ENCODE assay signal across 8 cellular contexts in genomic region chr1:778451-779278, GRCh38.
DNase-seq lines count a peak whose midpoint lies in the region; ATAC-seq, FAIRE-seq and TF ChIP-seq lines count a peak whose summit lies in the region.
"Not testable (repeated sequence)": the region's sequence is repeated elsewhere in the genome, so short reads cannot be mapped to it uniquely, and the experiment has no call there.

No MANE protein-coding gene starts in this region.

- H3K36me3 ChIP-seq in BLaER1 treated with 17β-estradiol and CSF1 and Interleukin-3, amounts not matched to agents 10 nM and 100 nM; mucosa of rectum (ENCODE audit: control insufficient read depth in 2 of 2, insufficient read depth in 2 of 2, low read length in 2 of 2): not testable (repeated sequence)

- peak overlapping the region; percentile 65 to 78 (median 73) for H3K4me3 ChIP-seq in BLaER1 treated with 17β-estradiol and CSF1 and Interleukin-3, amounts not matched to agents 10 nM and 100 nM
- peak overlapping the region; percentile 76 to 81 for H3K4me3 ChIP-seq in mucosa of rectum (ENCODE audit: low read length in 2 of 2)

- peak; percentile 0 for DNase-seq in GM19239 (ENCODE audit: insufficient read length, low spot score)
- DNase-seq in activated naive CD4-positive, alpha-beta T cell treated with anti-CD3 and anti-CD28 coated beads for 36 hours = peak; percentile 99
- peak; percentile 98 for DNase-seq in fibroblast of peridontal ligament (ENCODE audit: extremely low read depth)
- DNase-seq in stimulated activated CD4-positive, alpha-beta T cell treated with anti-CD3 and anti-CD28 coated beads, TNF-alpha, amount 100 ng/mL, for 48 hours (ENCODE audit: low read depth in 3 of 3) = peak; percentile 96 to 98 (median 97)

- H3K27ac ChIP-seq in BLaER1 treated with 17β-estradiol and CSF1 and Interleukin-3, amounts not matched to agents 10 nM and 100 nM = peak overlapping the region; percentile 58 to 88 (median 83); a peak in 21 of 22 replicates
- H3K27ac ChIP-seq in mucosa of rectum (ENCODE audit: low read depth in 2 of 2, low read length in 2 of 2) = peak overlapping the region; percentile 87 to 88

- ATAC-seq in HG03103 (IDR thresholded peaks at IDR 0.05; ENCODE audit: low read depth, unreplicated experiment) = peak; percentile 100

- not testable (repeated sequence) for H3K27me3 ChIP-seq in BLaER1 treated with 17β-estradiol and CSF1 and Interleukin-3, amounts not matched to agents 10 nM and 100 nM; mucosa of rectum (ENCODE audit: control insufficient read depth in 2 of 2, insufficient read depth in 2 of 2, low read length in 2 of 2)

- CTCF ChIA-PET in activated naive CD4-positive, alpha-beta T cell treated with anti-CD3 and anti-CD28 coated beads for 36 hours (lab: Charles Lee) = not testable (repeated sequence)

- H3K4me1 Mint-ChIP-seq in activated naive CD4-positive, alpha-beta T cell treated with anti-CD3 and anti-CD28 coated beads for 36 hours (ENCODE audit: low read depth) = peaks cover 11% of the 10 kb centered on the region

- H3K9ac ChIP-seq in BLaER1 treated with 17β-estradiol and CSF1 and Interleukin-3, amounts not matched to agents 10 nM and 100 nM = peak overlapping the region; percentile 77 to 84 (median 81)
- H3K9ac ChIP-seq in mucosa of rectum (ENCODE audit: low read depth in 1 of 2, low read length in 2 of 2) = peak overlapping the region; percentile 77 to 80

- H4K20me1 ChIP-seq in BLaER1 treated with 17β-estradiol and CSF1 and Interleukin-3, amounts not matched to agents 10 nM and 100 nM = not testable (repeated sequence)

- peak; percentile 76 for FAIRE-seq in GM19239 (lab: Jason Lieb, UNC)

- peaks cover 11 to 24% (median 18%) of the 10 kb centered on the region in 10 experiments for H3K4me1 ChIP-seq in BLaER1 treated with 17β-estradiol and CSF1 and Interleukin-3, amounts not matched to agents 10 nM and 100 nM
- not testable (repeated sequence) for H3K4me1 ChIP-seq in mucosa of rectum (ENCODE audit: control insufficient read depth in 2 of 2, insufficient read depth in 2 of 2, low read length in 2 of 2)

- peak overlapping the region; percentile 78 to 87 (median 80) for H3K4me2 ChIP-seq in BLaER1 treated with 17β-estradiol and CSF1 and Interleukin-3, amounts not matched to agents 10 nM and 100 nM

- H3K27me3 Mint-ChIP-seq in activated naive CD4-positive, alpha-beta T cell treated with anti-CD3 and anti-CD28 coated beads for 36 hours (ENCODE audit: low read depth) = not testable (repeated sequence)

- peak; percentile 89 for TF ChIP-seq POLR2A in Raji (IDR thresholded peaks at IDR 0.05; ENCODE audit: insufficient read depth, low read depth, low read length)

- intact Hi-C loops in activated naive CD4-positive, alpha-beta T cell treated with anti-CD3 and anti-CD28 coated beads for 36 hours (cut with micrococcal nuclease) = not testable (repeated sequence)

- H3K9me3 ChIP-seq in BLaER1 treated with 17β-estradiol and CSF1 and Interleukin-3, amounts not matched to agents 10 nM and 100 nM (replicated peaks in 1 of 11); mucosa of rectum (ENCODE audit: control insufficient read depth in 2 of 2, low read length in 2 of 2): not testable (repeated sequence)

- peak overlapping the region; percentile 98 for H3K4me3 Mint-ChIP-seq in activated naive CD4-positive, alpha-beta T cell treated with anti-CD3 and anti-CD28 coated beads for 36 hours

- peak overlapping the region; percentile 98 for H3K27ac Mint-ChIP-seq in activated naive CD4-positive, alpha-beta T cell treated with anti-CD3 and anti-CD28 coated beads for 36 hours

- not testable (repeated sequence) for H3K9me3 Mint-ChIP-seq in activated naive CD4-positive, alpha-beta T cell treated with anti-CD3 and anti-CD28 coated beads for 36 hours

- H3K36me3 Mint-ChIP-seq in activated naive CD4-positive, alpha-beta T cell treated with anti-CD3 and anti-CD28 coated beads for 36 hours (ENCODE audit: low read depth) = not testable (repeated sequence)

Comparison
In these comparisons a context has a peak if more than half of its experiments do, and no peak if none do; other contexts are left out.
1. Peak in every context shown above with its lines: DNase-seq, ATAC-seq, H3K4me3 ChIP-seq and H3K27ac ChIP-seq.
2. DNase-seq: peak in every context shown above with its lines; median percentile 99 in activated naive CD4-positive, alpha-beta T cell treated with anti-CD3 and anti-CD28 coated beads for 36 hours; 98 in fibroblast of peridontal ligament; 97 in stimulated activated CD4-positive, alpha-beta T cell treated with anti-CD3 and anti-CD28 coated beads, TNF-alpha, amount 100 ng/mL, for 48 hours; 0 in GM19239.